Comparison of ENCODE assay signal across 14 cellular contexts in genomic region chr20:58131111-58131510, GRCh38.
DNase-seq lines count a peak whose midpoint lies in the region; ATAC-seq and TF ChIP-seq lines count a peak whose summit lies in the region.
"Had no signal": no experiment of that assay in that cellular context is flagged by ENCODE, and none has a peak within 500 bp of the region (broad histone marks: within the 10 kb centered on the region; RNA-seq: fewer than 3 reads in every experiment).

No MANE protein-coding gene starts in this region.

- no peaks in the 10 kb centered on the region for H3K36me3 Mint-ChIP-seq in activated T-cell treated with anti-CD3 and anti-CD28 coated beads, Interleukin-2, amount 50 U/mL, for 72 hours (ENCODE audit: insufficient read depth in 2 of 2)
- H3K36me3 Mint-ChIP-seq: stimulated activated effector memory CD8-positive, alpha-beta T cell treated with anti-CD3 and anti-CD28 coated beads, Interleukin-12 subunit alpha, Interleukin-12 subunit beta, amount 100 ng/mL, for 72 hours had no signal

- intact Hi-C loops in left ventricle myocardium superior (cut with micrococcal nuclease) (no loop called here), Right ventricle myocardium superior (cut with DNase I) (loop anchor here (10.0 kb wide), 1 partner anchor 56 kb away; no protein-coding TSS in a partner anchor), body of pancreas (cut with DNase I) (no loop called here)

- H3K4me3 ChIP-seq in cardiac fibroblast (replicated peaks in 1 of 2; ENCODE audit: low read depth in 2 of 2, low read length in 2 of 2) (no peak overlapping the region), body of pancreas (no peak overlapping the region)
- H3K4me3 ChIP-seq: GM12878 had no signal

- H3K4me1 Mint-ChIP-seq in activated T-cell treated with anti-CD3 and anti-CD28 coated beads, Interleukin-2, amount 50 U/mL, for 72 hours (ENCODE audit: low read depth): peaks cover 28% of the 10 kb centered on the region
- H3K4me1 Mint-ChIP-seq: stimulated activated effector memory CD8-positive, alpha-beta T cell treated with anti-CD3 and anti-CD28 coated beads, Interleukin-12 subunit alpha, Interleukin-12 subunit beta, amount 100 ng/mL, for 72 hours had no signal

- no peak overlapping the region for H3K27ac ChIP-seq in body of pancreas

- peaks cover 0 to 2% of the 10 kb centered on the region in 2 donors for H3K9me3 Mint-ChIP-seq in activated T-cell treated with anti-CD3 and anti-CD28 coated beads, Interleukin-2, amount 50 U/mL, for 72 hours
- H3K9me3 Mint-ChIP-seq: stimulated activated effector memory CD8-positive, alpha-beta T cell treated with anti-CD3 and anti-CD28 coated beads, Interleukin-12 subunit alpha, Interleukin-12 subunit beta, amount 100 ng/mL, for 72 hours had no signal

- 39 to 44% methylated on average over 7 of the region's 7 CpGs for WGBS in body of pancreas, 2 donors

- no peaks in the 10 kb centered on the region for H3K9me3 ChIP-seq in body of pancreas

- no peaks in the 10 kb centered on the region for H3K27me3 ChIP-seq in body of pancreas

- DNase-seq in left ventricle myocardium superior (no peak), Right ventricle myocardium superior (no peak), cardiac fibroblast (ENCODE audit: low read depth in 2 of 2) (peak; percentile 2 to 16), mesenteric fat pad (ENCODE audit: low spot score) (peak; percentile 4), body of pancreas (no peak), COLO668 (lab: John Stamatoyannopoulos, UW; ENCODE audit: unreplicated experiment) (no peak), hippocampal formation (lab: John Stamatoyannopoulos, UW) (no peak)
- no peak for DNase-seq in activated T-cell treated with anti-CD3 and anti-CD28 coated beads, Interleukin-2, amount 50 U/mL, for 72 hours
- DNase-seq: activated naive CD8-positive, alpha-beta T cell treated with anti-CD3 and anti-CD28 coated beads, Interleukin-2, amount 50 U/mL, for 24 hours had no signal

- no peak overlapping the region for H3K4me3 Mint-ChIP-seq in activated T-cell treated with anti-CD3 and anti-CD28 coated beads, Interleukin-2, amount 50 U/mL, for 72 hours
- H3K4me3 Mint-ChIP-seq: activated naive CD8-positive, alpha-beta T cell treated with anti-CD3 and anti-CD28 coated beads, Interleukin-2, amount 50 U/mL, for 24 hours; stimulated activated effector memory CD8-positive, alpha-beta T cell treated with anti-CD3 and anti-CD28 coated beads, Interleukin-12 subunit alpha, Interleukin-12 subunit beta, amount 100 ng/mL, for 72 hours had no signal

- H3K27ac Mint-ChIP-seq in activated T-cell treated with anti-CD3 and anti-CD28 coated beads, Interleukin-2, amount 50 U/mL, for 72 hours: no peak overlapping the region
- H3K27ac Mint-ChIP-seq: activated naive CD8-positive, alpha-beta T cell treated with anti-CD3 and anti-CD28 coated beads, Interleukin-2, amount 50 U/mL, for 24 hours; progenitor cell of endocrine pancreas; stimulated activated effector memory CD8-positive, alpha-beta T cell treated with anti-CD3 and anti-CD28 coated beads, Interleukin-12 subunit alpha, Interleukin-12 subunit beta, amount 100 ng/mL, for 72 hours had no signal

- H3K27me3 Mint-ChIP-seq in activated T-cell treated with anti-CD3 and anti-CD28 coated beads, Interleukin-2, amount 50 U/mL, for 72 hours (ENCODE audit: low read depth): peaks cover 86% of the 10 kb centered on the region

- ATAC-seq in left ventricle myocardium superior (peak; percentile 56), Right ventricle myocardium superior (ENCODE audit: poor library complexity) (no peak), body of pancreas (no peak)
- ATAC-seq in activated T-cell treated with anti-CD3 and anti-CD28 coated beads, Interleukin-2, amount 50 U/mL, for 72 hours (replicated peaks in 1 of 2): no peak
- ATAC-seq: activated CD4-positive, CD25-positive, alpha-beta regulatory T cell treated with anti-CD3 and anti-CD28 coated beads, Interleukin-2, amount 50 U/mL, for 24 hours; activated naive CD8-positive, alpha-beta T cell treated with anti-CD3 and anti-CD28 coated beads, Interleukin-2, amount 50 U/mL, for 24 hours; GM12878; stimulated activated effector memory CD8-positive, alpha-beta T cell treated with anti-CD3 and anti-CD28 coated beads, Interleukin-12 subunit alpha, Interleukin-12 subunit beta, amount 100 ng/mL, for 72 hours had no signal

- no peak for TF ChIP-seq POLR2A in body of pancreas (IDR thresholded peaks at IDR 0.05)

- no peaks in the 10 kb centered on the region for H3K4me1 ChIP-seq in body of pancreas

- H3K36me3 ChIP-seq in body of pancreas (replicated peaks in 1 of 2; ENCODE audit: insufficient read depth in 1 of 2, low read depth in 2 of 2): no peaks in the 10 kb centered on the region
- H3K36me3 ChIP-seq: heart left ventricle had no signal

- TF ChIP-seq CTCF in cardiac fibroblast (IDR thresholded peaks at IDR 0.05; ENCODE audit: low read depth, low read length): no peak
- TF ChIP-seq CTCF in body of pancreas (IDR thresholded peaks at IDR 0.05): no peak

Comparison
In these comparisons a context has a peak if more than half of its experiments do, and no peak if none do; other contexts are left out.
1. DNase-seq: peak in cardiac fibroblast (2 of 2) and mesenteric fat pad (single experiment); none in left ventricle myocardium superior (single experiment), Right ventricle myocardium superior (single experiment), activated T-cell treated with anti-CD3 and anti-CD28 coated beads, Interleukin-2, amount 50 U/mL, for 72 hours (0 of 2), body of pancreas (0 of 4), COLO668 (single experiment) and hippocampal formation (0 of 2).